Comparison of ENCODE assay signal across 1 cellular context in genomic region chr1:13784971-13785370, GRCh38.
TF ChIP-seq lines count a peak whose summit lies in the region.

No MANE protein-coding gene starts in this region.

TF ChIP-seq in IMR-90, 13 proteins besides CTCF, POLR2A, EP300 and RAD21:
- TF ChIP-seq RCOR1 (IDR thresholded peaks at IDR 0.05; ENCODE audit: insufficient replicate concordance, low read length) (no peak), NFE2L2 (IDR thresholded peaks at IDR 0.05; ENCODE audit: low read depth, low read length) (no peak), RFX5 (IDR thresholded peaks at IDR 0.05; ENCODE audit: low read depth, low read length) (no peak), MAZ (IDR thresholded peaks at IDR 0.05; ENCODE audit: borderline replicate concordance, low read depth, low read length) (no peak)
